Comparison of ENCODE assay signal across 11 cellular contexts in genomic region chr16:27225536-27226360, GRCh38. TPM values are rescaled to one million over a fixed set of nuclear protein-coding genes. Genes with fewer than 3 reads are reported as not detected.
DNase-seq lines count a peak whose midpoint lies in the region; ATAC-seq and TF ChIP-seq lines count a peak whose summit lies in the region.
"Had no signal": no experiment of that assay in that cellular context is flagged by ENCODE, and none has a peak within 500 bp of the region (broad histone marks: within the 10 kb centered on the region; RNA-seq: fewer than 3 reads in every experiment).

No MANE protein-coding gene starts in this region.

- peak overlapping the region in 2 of 7 donors; percentile 12 to 43 for H3K4me3 Mint-ChIP-seq in CD8-positive, alpha-beta memory T cell

- H3K4me3 ChIP-seq in CD8-positive, alpha-beta memory T cell (ENCODE audit: low read length), result no peak overlapping the region
- H3K4me3 ChIP-seq in WERI-Rb-1 (ENCODE audit: low read depth, low read length), result no peak overlapping the region
- H3K4me3 ChIP-seq: heart left ventricle, skin epidermis had no signal

- peak overlapping the region; percentile 7 to 89 (median 62) for H3K27ac Mint-ChIP-seq in CD8-positive, alpha-beta memory T cell

- ATAC-seq in GM18520 (IDR thresholded peaks at IDR 0.05; ENCODE audit: unreplicated experiment), result no peak
- ATAC-seq in GM21526 (IDR thresholded peaks at IDR 0.05; ENCODE audit: low FRiP score, unreplicated experiment), result no peak
- ATAC-seq: HCT116, heart left ventricle had no signal

- H3K9me3 Mint-ChIP-seq in CD8-positive, alpha-beta memory T cell, result no peaks in the 10 kb centered on the region

- H3K27me3 Mint-ChIP-seq in CD8-positive, alpha-beta memory T cell, result peaks cover 0 to 2% of the 10 kb centered on the region in 2 donors

- H3K27ac ChIP-seq in CD8-positive, alpha-beta memory T cell (ENCODE audit: low read depth, low read length), result no peak overlapping the region
- H3K27ac ChIP-seq in WERI-Rb-1, result peak overlapping the region; percentile 43; the same call in 1 of the 2 replicates
- H3K27ac ChIP-seq: heart left ventricle had no signal

- peak; percentile 21; the same call in 1 of the 2 replicates for TF ChIP-seq CTCF in LNCAP (IDR thresholded peaks at IDR 0.05)
- TF ChIP-seq CTCF in WERI-Rb-1 (IDR thresholded peaks at IDR 0.05; ENCODE audit: low read depth, low read length), result no peak

- CTCF ChIA-PET in CD8-positive, alpha-beta memory T cell (lab: Charles Lee), result interaction anchor here (0.7 to 3.4 kb wide), 7 partner anchors 9 to 181 kb away, joined by 3 to 20 read pairs (median 3); partner anchors contain the start of gene KDM8

- DNase-seq in CD8-positive, alpha-beta memory T cell, result no peak
- no peak for DNase-seq in WERI-Rb-1
- peak; percentile 34 for DNase-seq in mucosa of gallbladder (ENCODE audit: low spot score)
- no peak for DNase-seq in middle frontal gyrus (ENCODE audit: extremely low spot score, low spot score)
- DNase-seq: mesenchymal stem cell had no signal

- H3K36me3 Mint-ChIP-seq in CD8-positive, alpha-beta memory T cell, result peaks cover 0 to 49% (median 3%) of the 10 kb centered on the region in 3 donors

- no peaks in the 10 kb centered on the region for H3K27me3 ChIP-seq in CD8-positive, alpha-beta memory T cell (ENCODE audit: insufficient read depth, low read length, poor library complexity, severe bottlenecking)
- no peaks in the 10 kb centered on the region for H3K27me3 ChIP-seq in WERI-Rb-1 (ENCODE audit: insufficient read depth, low read depth, severe bottlenecking)
- H3K27me3 ChIP-seq: heart left ventricle had no signal

- POLR2A ChIA-PET in CD8-positive, alpha-beta memory T cell (lab: Charles Lee), result interaction anchor here (1.3 kb wide), 1 partner anchor 22 kb away, joined by 6 read pairs; the partner anchor contains the start of gene KDM8

- no peaks in the 10 kb centered on the region for H3K9me3 ChIP-seq in CD8-positive, alpha-beta memory T cell (ENCODE audit: low read length)
- no peaks in the 10 kb centered on the region for H3K9me3 ChIP-seq in WERI-Rb-1 (ENCODE audit: severe bottlenecking)
- H3K9me3 ChIP-seq: heart left ventricle had no signal

- peaks cover 23 to 39% (median 24%) of the 10 kb centered on the region in 3 donors for H3K4me1 Mint-ChIP-seq in CD8-positive, alpha-beta memory T cell

- peaks cover 15% of the 10 kb centered on the region for H3K4me1 ChIP-seq in CD8-positive, alpha-beta memory T cell (ENCODE audit: insufficient read depth, low read length)

- H3K36me3 ChIP-seq in CD8-positive, alpha-beta memory T cell (ENCODE audit: insufficient read depth, low read length), result no peaks in the 10 kb centered on the region
- no peaks in the 10 kb centered on the region; the same call in 1 of the 2 replicates for H3K36me3 ChIP-seq in WERI-Rb-1

RNA-seq across cellular contexts. Expression of gene KDM8, which starts 22.4 kb away (rescaled TPM):
- total RNA-seq in CD8-positive, alpha-beta memory T cell, result 10 to 100 TPM in 1 of 2 experiments, 1 to 10 TPM in 1; 9.1 to 10.8 TPM
- polyA plus RNA-seq in CD8-positive, alpha-beta memory T cell, result 5.6 TPM
- total RNA-seq in mucosa of gallbladder, result 14.8 TPM

RNA-seq across cellular contexts. Expression of gene NSMCE1, which starts 42.8 kb away (rescaled TPM):
- 100 to 1,000 TPM; 103 to 114 TPM for total RNA-seq in CD8-positive, alpha-beta memory T cell
- polyA plus RNA-seq in CD8-positive, alpha-beta memory T cell, result 132 TPM
- 72.0 TPM for total RNA-seq in mucosa of gallbladder
